ENCODE assay signal across 1 cellular context in the genomic region with DNA sequence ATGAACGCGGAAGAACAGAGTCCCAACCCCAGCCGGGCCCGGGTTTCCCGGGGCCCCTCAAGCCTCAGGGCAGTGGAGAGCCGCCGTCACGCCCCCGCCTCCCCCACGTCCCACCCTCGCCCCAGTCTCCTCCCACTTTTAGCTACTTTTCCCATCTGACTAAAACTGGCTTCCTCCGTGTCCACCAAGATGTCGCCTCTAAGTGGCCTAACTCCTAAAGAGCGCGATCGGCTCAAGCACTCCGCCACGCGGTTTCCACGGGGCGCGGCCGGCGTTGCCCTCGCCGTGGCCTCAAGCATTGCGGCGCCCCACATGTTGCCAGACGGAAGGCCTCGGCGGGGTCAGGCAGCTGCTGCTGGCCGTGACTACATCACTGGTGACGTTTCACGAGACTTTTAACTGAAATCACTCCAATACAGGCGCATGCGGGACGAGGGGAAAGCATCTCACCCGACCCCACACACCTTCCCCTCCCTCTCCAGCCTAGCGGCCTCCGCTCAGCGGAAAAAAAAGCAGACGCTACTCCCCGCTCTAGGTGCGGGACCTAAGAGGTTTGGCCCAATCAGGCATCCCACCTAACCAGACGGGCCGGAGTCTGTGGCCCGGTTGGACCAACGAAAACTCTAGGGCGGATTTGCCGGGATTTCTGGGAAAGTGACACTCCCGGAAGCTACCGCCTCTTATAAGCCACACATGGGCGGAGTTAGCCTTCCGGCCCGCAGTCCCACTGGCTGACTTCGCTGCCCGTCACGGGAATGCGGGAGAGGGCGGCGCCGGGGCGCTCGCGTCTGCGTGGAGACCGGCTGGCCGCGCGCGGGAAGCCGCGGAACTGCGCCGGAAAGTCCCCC.
TF ChIP-seq lines count a peak whose summit lies in the region.

A gene (plus strand): TSS at position 785 of the 848 bp plus-strand sequence. CDS start 3,251 bp downstream, outside the sequence.

TF ChIP-seq in GM12878, 131 proteins besides CTCF, POLR2A, EP300 and RAD21 (continued from another document and continues in another):
- TF ChIP-seq, protein P1, sequence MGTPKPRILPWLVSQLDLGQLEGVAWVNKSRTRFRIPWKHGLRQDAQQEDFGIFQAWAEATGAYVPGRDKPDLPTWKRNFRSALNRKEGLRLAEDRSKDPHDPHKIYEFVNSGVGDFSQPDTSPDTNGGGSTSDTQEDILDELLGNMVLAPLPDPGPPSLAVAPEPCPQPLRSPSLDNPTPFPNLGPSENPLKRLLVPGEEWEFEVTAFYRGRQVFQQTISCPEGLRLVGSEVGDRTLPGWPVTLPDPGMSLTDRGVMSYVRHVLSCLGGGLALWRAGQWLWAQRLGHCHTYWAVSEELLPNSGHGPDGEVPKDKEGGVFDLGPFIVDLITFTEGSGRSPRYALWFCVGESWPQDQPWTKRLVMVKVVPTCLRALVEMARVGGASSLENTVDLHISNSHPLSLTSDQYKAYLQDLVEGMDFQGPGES (IDR thresholded peaks at IDR 0.05) = 0 out of 2 replicates have a peak, but pooled peaks have one; percentile 53
- TF ChIP-seq BMI1 (IDR thresholded peaks at IDR 0.05; ENCODE audit: borderline replicate concordance) = no peak
- peak; percentile 41; the same call in 1 of the 2 replicates for TF ChIP-seq NR2C1 (IDR thresholded peaks at IDR 0.05)
- TF ChIP-seq, protein P2, sequence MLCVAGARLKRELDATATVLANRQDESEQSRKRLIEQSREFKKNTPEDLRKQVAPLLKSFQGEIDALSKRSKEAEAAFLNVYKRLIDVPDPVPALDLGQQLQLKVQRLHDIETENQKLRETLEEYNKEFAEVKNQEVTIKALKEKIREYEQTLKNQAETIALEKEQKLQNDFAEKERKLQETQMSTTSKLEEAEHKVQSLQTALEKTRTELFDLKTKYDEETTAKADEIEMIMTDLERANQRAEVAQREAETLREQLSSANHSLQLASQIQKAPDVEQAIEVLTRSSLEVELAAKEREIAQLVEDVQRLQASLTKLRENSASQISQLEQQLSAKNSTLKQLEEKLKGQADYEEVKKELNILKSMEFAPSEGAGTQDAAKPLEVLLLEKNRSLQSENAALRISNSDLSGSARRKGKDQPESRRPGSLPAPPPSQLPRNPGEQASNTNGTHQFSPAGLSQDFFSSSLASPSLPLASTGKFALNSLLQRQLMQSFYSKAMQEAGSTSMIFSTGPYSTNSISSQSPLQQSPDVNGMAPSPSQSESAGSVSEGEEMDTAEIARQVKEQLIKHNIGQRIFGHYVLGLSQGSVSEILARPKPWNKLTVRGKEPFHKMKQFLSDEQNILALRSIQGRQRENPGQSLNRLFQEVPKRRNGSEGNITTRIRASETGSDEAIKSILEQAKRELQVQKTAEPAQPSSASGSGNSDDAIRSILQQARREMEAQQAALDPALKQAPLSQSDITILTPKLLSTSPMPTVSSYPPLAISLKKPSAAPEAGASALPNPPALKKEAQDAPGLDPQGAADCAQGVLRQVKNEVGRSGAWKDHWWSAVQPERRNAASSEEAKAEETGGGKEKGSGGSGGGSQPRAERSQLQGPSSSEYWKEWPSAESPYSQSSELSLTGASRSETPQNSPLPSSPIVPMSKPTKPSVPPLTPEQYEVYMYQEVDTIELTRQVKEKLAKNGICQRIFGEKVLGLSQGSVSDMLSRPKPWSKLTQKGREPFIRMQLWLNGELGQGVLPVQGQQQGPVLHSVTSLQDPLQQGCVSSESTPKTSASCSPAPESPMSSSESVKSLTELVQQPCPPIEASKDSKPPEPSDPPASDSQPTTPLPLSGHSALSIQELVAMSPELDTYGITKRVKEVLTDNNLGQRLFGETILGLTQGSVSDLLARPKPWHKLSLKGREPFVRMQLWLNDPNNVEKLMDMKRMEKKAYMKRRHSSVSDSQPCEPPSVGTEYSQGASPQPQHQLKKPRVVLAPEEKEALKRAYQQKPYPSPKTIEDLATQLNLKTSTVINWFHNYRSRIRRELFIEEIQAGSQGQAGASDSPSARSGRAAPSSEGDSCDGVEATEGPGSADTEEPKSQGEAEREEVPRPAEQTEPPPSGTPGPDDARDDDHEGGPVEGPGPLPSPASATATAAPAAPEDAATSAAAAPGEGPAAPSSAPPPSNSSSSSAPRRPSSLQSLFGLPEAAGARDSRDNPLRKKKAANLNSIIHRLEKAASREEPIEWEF (IDR thresholded peaks at IDR 0.05; ENCODE audit: insufficient replicate concordance, low read depth, low read length) = peak; percentile 12
- no peak for TF ChIP-seq MYB (IDR thresholded peaks at IDR 0.05; ENCODE audit: borderline replicate concordance, low read depth, low read length)
- no peak for TF ChIP-seq ZNF217 (IDR thresholded peaks at IDR 0.05)
- peak; percentile 65 for TF ChIP-seq SIX5 (IDR thresholded peaks at IDR 0.05; ENCODE audit: low read depth, low read length, severe bottlenecking)
- TF ChIP-seq JUNB (IDR thresholded peaks at IDR 0.05) = no peak
- no peak for TF ChIP-seq FOXM1 (IDR thresholded peaks at IDR 0.05; ENCODE audit: low read depth, low read length)
- TF ChIP-seq, protein P3, sequence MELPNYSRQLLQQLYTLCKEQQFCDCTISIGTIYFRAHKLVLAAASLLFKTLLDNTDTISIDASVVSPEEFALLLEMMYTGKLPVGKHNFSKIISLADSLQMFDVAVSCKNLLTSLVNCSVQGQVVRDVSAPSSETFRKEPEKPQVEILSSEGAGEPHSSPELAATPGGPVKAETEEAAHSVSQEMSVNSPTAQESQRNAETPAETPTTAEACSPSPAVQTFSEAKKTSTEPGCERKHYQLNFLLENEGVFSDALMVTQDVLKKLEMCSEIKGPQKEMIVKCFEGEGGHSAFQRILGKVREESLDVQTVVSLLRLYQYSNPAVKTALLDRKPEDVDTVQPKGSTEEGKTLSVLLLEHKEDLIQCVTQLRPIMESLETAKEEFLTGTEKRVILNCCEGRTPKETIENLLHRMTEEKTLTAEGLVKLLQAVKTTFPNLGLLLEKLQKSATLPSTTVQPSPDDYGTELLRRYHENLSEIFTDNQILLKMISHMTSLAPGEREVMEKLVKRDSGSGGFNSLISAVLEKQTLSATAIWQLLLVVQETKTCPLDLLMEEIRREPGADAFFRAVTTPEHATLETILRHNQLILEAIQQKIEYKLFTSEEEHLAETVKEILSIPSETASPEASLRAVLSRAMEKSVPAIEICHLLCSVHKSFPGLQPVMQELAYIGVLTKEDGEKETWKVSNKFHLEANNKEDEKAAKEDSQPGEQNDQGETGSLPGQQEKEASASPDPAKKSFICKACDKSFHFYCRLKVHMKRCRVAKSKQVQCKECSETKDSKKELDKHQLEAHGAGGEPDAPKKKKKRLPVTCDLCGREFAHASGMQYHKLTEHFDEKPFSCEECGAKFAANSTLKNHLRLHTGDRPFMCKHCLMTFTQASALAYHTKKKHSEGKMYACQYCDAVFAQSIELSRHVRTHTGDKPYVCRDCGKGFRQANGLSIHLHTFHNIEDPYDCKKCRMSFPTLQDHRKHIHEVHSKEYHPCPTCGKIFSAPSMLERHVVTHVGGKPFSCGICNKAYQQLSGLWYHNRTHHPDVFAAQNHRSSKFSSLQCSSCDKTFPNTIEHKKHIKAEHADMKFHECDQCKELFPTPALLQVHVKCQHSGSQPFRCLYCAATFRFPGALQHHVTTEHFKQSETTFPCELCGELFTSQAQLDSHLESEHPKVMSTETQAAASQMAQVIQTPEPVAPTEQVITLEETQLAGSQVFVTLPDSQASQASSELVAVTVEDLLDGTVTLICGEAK (IDR thresholded peaks at IDR 0.05; ENCODE audit: borderline replicate concordance) = peak; percentile 94
- TF ChIP-seq, protein P4, sequence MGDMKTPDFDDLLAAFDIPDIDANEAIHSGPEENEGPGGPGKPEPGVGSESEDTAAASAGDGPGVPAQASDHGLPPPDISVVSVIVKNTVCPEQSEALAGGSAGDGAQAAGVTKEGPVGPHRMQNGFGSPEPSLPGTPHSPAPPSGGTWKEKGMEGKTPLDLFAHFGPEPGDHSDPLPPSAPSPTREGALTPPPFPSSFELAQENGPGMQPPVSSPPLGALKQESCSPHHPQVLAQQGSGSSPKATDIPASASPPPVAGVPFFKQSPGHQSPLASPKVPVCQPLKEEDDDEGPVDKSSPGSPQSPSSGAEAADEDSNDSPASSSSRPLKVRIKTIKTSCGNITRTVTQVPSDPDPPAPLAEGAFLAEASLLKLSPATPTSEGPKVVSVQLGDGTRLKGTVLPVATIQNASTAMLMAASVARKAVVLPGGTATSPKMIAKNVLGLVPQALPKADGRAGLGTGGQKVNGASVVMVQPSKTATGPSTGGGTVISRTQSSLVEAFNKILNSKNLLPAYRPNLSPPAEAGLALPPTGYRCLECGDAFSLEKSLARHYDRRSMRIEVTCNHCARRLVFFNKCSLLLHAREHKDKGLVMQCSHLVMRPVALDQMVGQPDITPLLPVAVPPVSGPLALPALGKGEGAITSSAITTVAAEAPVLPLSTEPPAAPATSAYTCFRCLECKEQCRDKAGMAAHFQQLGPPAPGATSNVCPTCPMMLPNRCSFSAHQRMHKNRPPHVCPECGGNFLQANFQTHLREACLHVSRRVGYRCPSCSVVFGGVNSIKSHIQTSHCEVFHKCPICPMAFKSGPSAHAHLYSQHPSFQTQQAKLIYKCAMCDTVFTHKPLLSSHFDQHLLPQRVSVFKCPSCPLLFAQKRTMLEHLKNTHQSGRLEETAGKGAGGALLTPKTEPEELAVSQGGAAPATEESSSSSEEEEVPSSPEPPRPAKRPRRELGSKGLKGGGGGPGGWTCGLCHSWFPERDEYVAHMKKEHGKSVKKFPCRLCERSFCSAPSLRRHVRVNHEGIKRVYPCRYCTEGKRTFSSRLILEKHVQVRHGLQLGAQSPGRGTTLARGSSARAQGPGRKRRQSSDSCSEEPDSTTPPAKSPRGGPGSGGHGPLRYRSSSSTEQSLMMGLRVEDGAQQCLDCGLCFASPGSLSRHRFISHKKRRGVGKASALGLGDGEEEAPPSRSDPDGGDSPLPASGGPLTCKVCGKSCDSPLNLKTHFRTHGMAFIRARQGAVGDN (IDR thresholded peaks at IDR 0.05) = peak; percentile 90
- TF ChIP-seq NRF1 (conservative IDR thresholded peaks at IDR 0.05; ENCODE audit: low read depth, low read length) = 0 out of 2 replicates have a peak, but pooled peaks have one; percentile 14
- peak; percentile 67; the same call in 1 of the 2 replicates for TF ChIP-seq CREM (IDR thresholded peaks at IDR 0.05; ENCODE audit: low read depth)
- no peak for TF ChIP-seq SREBF2 (IDR thresholded peaks at IDR 0.05; ENCODE audit: low read length)
- TF ChIP-seq TBL1XR1 (IDR thresholded peaks at IDR 0.05; ENCODE audit: low read depth, low read length) = no peak
- no peak for TF ChIP-seq NFXL1 (IDR thresholded peaks at IDR 0.05; ENCODE audit: borderline replicate concordance)
- TF ChIP-seq, protein P5, sequence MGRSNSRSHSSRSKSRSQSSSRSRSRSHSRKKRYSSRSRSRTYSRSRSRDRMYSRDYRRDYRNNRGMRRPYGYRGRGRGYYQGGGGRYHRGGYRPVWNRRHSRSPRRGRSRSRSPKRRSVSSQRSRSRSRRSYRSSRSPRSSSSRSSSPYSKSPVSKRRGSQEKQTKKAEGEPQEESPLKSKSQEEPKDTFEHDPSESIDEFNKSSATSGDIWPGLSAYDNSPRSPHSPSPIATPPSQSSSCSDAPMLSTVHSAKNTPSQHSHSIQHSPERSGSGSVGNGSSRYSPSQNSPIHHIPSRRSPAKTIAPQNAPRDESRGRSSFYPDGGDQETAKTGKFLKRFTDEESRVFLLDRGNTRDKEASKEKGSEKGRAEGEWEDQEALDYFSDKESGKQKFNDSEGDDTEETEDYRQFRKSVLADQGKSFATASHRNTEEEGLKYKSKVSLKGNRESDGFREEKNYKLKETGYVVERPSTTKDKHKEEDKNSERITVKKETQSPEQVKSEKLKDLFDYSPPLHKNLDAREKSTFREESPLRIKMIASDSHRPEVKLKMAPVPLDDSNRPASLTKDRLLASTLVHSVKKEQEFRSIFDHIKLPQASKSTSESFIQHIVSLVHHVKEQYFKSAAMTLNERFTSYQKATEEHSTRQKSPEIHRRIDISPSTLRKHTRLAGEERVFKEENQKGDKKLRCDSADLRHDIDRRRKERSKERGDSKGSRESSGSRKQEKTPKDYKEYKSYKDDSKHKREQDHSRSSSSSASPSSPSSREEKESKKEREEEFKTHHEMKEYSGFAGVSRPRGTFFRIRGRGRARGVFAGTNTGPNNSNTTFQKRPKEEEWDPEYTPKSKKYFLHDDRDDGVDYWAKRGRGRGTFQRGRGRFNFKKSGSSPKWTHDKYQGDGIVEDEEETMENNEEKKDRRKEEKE (IDR thresholded peaks at IDR 0.05) = no peak
- TF ChIP-seq HDAC2 (IDR thresholded peaks at IDR 0.05) = no peak
- TF ChIP-seq RB1 (IDR thresholded peaks at IDR 0.05; ENCODE audit: borderline replicate concordance) = 0 out of 2 replicates have a peak, but pooled peaks have one; percentile 87
- no peak for TF ChIP-seq SMC3 (IDR thresholded peaks at IDR 0.05; ENCODE audit: borderline replicate concordance, low read length)
- peak; percentile 81 for TF ChIP-seq CREB1 (IDR thresholded peaks at IDR 0.05; ENCODE audit: low read depth)
- peak; percentile 87 for TF ChIP-seq CHD2 (IDR thresholded peaks at IDR 0.05; ENCODE audit: borderline replicate concordance, low read depth, low read length)
- TF ChIP-seq NFYA (IDR thresholded peaks at IDR 0.05; ENCODE audit: borderline replicate concordance, low read depth, low read length) = no peak
- TF ChIP-seq, protein P6, sequence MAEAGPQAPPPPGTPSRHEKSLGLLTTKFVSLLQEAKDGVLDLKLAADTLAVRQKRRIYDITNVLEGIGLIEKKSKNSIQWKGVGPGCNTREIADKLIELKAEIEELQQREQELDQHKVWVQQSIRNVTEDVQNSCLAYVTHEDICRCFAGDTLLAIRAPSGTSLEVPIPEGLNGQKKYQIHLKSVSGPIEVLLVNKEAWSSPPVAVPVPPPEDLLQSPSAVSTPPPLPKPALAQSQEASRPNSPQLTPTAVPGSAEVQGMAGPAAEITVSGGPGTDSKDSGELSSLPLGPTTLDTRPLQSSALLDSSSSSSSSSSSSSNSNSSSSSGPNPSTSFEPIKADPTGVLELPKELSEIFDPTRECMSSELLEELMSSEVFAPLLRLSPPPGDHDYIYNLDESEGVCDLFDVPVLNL (IDR thresholded peaks at IDR 0.05; ENCODE audit: low read depth, low read length) = 0 out of 2 replicates have a peak, but pooled peaks have one; percentile 64
- TF ChIP-seq EGR1 (IDR thresholded peaks at IDR 0.05; ENCODE audit: borderline replicate concordance in 1 of 2, low read depth in 2 of 2, low read length in 2 of 2) = peak in 1 of 2 experiments; percentile 96; a peak in 2 of 3 replicates
- no peak for TF ChIP-seq SUZ12 (IDR thresholded peaks at IDR 0.05; ENCODE audit: unreplicated experiment)
- TF ChIP-seq, protein P7, sequence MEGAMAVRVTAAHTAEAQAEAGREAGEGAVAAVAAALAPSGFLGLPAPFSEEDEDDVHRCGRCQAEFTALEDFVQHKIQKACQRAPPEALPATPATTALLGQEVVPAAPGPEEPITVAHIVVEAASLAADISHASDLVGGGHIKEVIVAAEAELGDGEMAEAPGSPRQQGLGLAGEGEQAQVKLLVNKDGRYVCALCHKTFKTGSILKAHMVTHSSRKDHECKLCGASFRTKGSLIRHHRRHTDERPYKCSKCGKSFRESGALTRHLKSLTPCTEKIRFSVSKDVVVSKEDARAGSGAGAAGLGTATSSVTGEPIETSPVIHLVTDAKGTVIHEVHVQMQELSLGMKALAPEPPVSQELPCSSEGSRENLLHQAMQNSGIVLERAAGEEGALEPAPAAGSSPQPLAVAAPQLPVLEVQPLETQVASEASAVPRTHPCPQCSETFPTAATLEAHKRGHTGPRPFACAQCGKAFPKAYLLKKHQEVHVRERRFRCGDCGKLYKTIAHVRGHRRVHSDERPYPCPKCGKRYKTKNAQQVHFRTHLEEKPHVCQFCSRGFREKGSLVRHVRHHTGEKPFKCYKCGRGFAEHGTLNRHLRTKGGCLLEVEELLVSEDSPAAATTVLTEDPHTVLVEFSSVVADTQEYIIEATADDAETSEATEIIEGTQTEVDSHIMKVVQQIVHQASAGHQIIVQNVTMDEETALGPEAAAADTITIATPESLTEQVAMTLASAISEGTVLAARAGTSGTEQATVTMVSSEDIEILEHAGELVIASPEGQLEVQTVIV (IDR thresholded peaks at IDR 0.05; ENCODE audit: borderline replicate concordance, partially characterized antibody) = no peak
- peak; percentile 74 for TF ChIP-seq HCFC1 (IDR thresholded peaks at IDR 0.05; ENCODE audit: low read length)
- peak; percentile 66 for TF ChIP-seq GATAD2B (conservative IDR thresholded peaks at IDR 0.05; ENCODE audit: low read depth)
- TF ChIP-seq ESRRA (IDR thresholded peaks at IDR 0.05; ENCODE audit: low read length) = no peak
- TF ChIP-seq ZBED1 (IDR thresholded peaks at IDR 0.05; ENCODE audit: borderline replicate concordance) = no peak
